Comparison of ENCODE assay signal across 18 cellular contexts in genomic region chrX:810186-810585, GRCh38.
DNase-seq lines count a peak whose midpoint lies in the region; ATAC-seq and TF ChIP-seq lines count a peak whose summit lies in the region.
"Had no signal": no experiment of that assay in that cellular context is flagged by ENCODE, and none has a peak within 500 bp of the region (broad histone marks: within the 10 kb centered on the region; RNA-seq: fewer than 3 reads in every experiment).

No MANE protein-coding gene starts in this region.

- H3K9me3 ChIP-seq in esophagus muscularis mucosa (peaks cover 0 to 9% (median under 1%) of the 10 kb centered on the region in 4 donors), osteoblast (ENCODE audit: low read depth, low read length) (no peaks in the 10 kb centered on the region)
- H3K9me3 ChIP-seq: BLaER1, Caco-2 had no signal

- DNase-seq in activated effector memory CD4-positive, alpha-beta T cell treated with anti-CD3 and anti-CD28 coated beads, Interleukin-2, amount 50 U/mL, for 16 hours: peak; percentile 22
- no peak for DNase-seq in activated effector memory CD4-positive, alpha-beta T cell treated with Interleukin-2 at 50 U/mL for 16 hours
- DNase-seq in esophagus muscularis mucosa (ENCODE audit: extremely low spot score) (peak; percentile 57), posterior vena cava (ENCODE audit: low spot score) (peak; percentile 34), osteoblast (ENCODE audit: insufficient read length, low spot score, missing footprints) (no peak)
- DNase-seq: Caco-2; CD4-positive, CD25-positive, alpha-beta regulatory T cell; CD8-positive, alpha-beta T cell; DMS153; DND-41; GOT3; HFFc6 had no signal

- no peak for TF ChIP-seq CTCF in esophagus muscularis mucosa (IDR thresholded peaks at IDR 0.05)
- TF ChIP-seq CTCF in osteoblast (IDR thresholded peaks at IDR 0.05; ENCODE audit: extremely low read depth, low read depth, low read length): no peak

- H3K27ac ChIP-seq in esophagus muscularis mucosa (replicated peaks in 1 of 4) (no peak overlapping the region), osteoblast (ENCODE audit: low read depth, low read length) (no peak overlapping the region)
- H3K27ac ChIP-seq: 22Rv1, BLaER1, C4-2B had no signal

- H3K4me2 ChIP-seq in osteoblast (ENCODE audit: insufficient read depth, low read length): no peak overlapping the region
- H3K4me2 ChIP-seq: BLaER1 had no signal

- H3K36me3 ChIP-seq in esophagus muscularis mucosa: no peaks in the 10 kb centered on the region
- no peaks in the 10 kb centered on the region for H3K36me3 ChIP-seq in osteoblast (ENCODE audit: insufficient read depth, low read length)
- H3K36me3 ChIP-seq: BLaER1, HAP-1 had no signal

- H3K27me3 ChIP-seq in esophagus muscularis mucosa: peaks cover 0 to 32% (median 0%) of the 10 kb centered on the region in 4 donors
- H3K27me3 ChIP-seq in osteoblast (ENCODE audit: insufficient read depth, low read length): peaks cover 4% of the 10 kb centered on the region
- H3K27me3 ChIP-seq: BLaER1 had no signal

- H2AFZ ChIP-seq in osteoblast (ENCODE audit: low read length): no peak overlapping the region

- H3K4me1 ChIP-seq in esophagus muscularis mucosa (no peaks in the 10 kb centered on the region), osteoblast (ENCODE audit: insufficient read depth, low read length) (no peaks in the 10 kb centered on the region)
- H3K4me1 ChIP-seq: Caco-2, HAP-1 had no signal

- no peak overlapping the region for H3K4me3 ChIP-seq in esophagus muscularis mucosa
- H3K4me3 ChIP-seq in osteoblast (ENCODE audit: insufficient read depth, low read length): no peak overlapping the region
- H3K4me3 ChIP-seq: BLaER1, HAP-1 had no signal

- no peak for TF ChIP-seq EP300 in esophagus muscularis mucosa (IDR thresholded peaks at IDR 0.05)

- TF ChIP-seq POLR2A in esophagus muscularis mucosa (IDR thresholded peaks at IDR 0.05; ENCODE audit: low read depth): no peak

- 95% methylated on average over 5 of the region's 5 CpGs for WGBS in esophagus muscularis mucosa

- ATAC-seq in HG03457 (IDR thresholded peaks at IDR 0.05; ENCODE audit: unreplicated experiment) (no peak), HG03139 (IDR thresholded peaks at IDR 0.05; ENCODE audit: unreplicated experiment) (no peak)
- ATAC-seq: CD8-positive, alpha-beta T cell had no signal

- intact Hi-C loops in esophagus muscularis mucosa (cut with DNase I) (no loop called here), posterior vena cava (cut with DNase I) (no loop called here)

- no peaks in the 10 kb centered on the region for H4K20me1 ChIP-seq in osteoblast (ENCODE audit: insufficient read depth, low read length)
- H4K20me1 ChIP-seq: BLaER1 had no signal

- H3K79me2 ChIP-seq in osteoblast (ENCODE audit: insufficient read depth, low read length): no peaks in the 10 kb centered on the region

Comparison
In these comparisons a context has a peak if more than half of its experiments do, and no peak if none do; other contexts are left out.
1. DNase-seq: peak in activated effector memory CD4-positive, alpha-beta T cell treated with anti-CD3 and anti-CD28 coated beads, Interleukin-2, amount 50 U/mL, for 16 hours (single experiment), esophagus muscularis mucosa (single experiment) and posterior vena cava (single experiment); none in activated effector memory CD4-positive, alpha-beta T cell treated with Interleukin-2 at 50 U/mL for 16 hours (single experiment) and osteoblast (single experiment).